ENCODE assay signal across 20 cellular contexts in the genomic region with DNA sequence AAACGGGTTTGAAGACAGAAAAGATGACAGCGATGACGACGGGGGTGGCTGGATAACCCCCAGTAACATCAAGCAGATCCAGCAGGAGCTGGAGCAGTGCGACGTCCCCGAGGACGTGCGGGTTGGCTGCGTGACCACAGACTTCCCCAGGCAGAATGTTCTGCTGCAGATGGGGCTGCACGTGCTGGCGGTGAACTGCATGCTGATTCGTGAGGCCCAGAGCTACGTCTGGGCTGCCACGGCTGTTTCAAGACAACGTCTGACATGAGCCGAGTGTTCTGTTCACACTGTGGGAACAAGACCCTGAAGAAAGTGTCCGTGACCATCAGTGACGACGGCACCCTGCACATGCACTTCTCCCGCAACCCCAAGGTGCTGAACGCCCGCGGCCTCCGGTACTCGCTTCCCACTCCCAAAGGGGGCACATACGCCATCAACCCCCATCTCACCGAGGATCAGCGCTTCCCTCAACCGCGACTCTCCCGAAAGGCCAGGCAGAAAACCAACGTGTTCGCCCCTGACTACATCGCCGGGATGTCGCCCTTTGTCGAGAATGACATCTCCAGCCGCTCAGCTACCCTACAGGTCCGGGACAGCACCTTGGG.
"Had no signal": no experiment of that assay in that cellular context is flagged by ENCODE, and none has a peak within 500 bp of the region (broad histone marks: within the 10 kb centered on the region; RNA-seq: fewer than 3 reads in every experiment).

No MANE protein-coding gene starts in this region.

- H3K36me3 ChIP-seq: esophagus muscularis mucosa, gastrocnemius medialis, left ventricle myocardium inferior, neural progenitor cell, stomach, thoracic aorta, transverse colon had no signal

- H3K27ac ChIP-seq: epithelial cell of prostate, esophagus muscularis mucosa, gastrocnemius medialis, neural progenitor cell, psoas muscle, thoracic aorta, transverse colon had no signal

- H3K4me3 ChIP-seq: esophagus muscularis mucosa, gastrocnemius medialis, left ventricle myocardium inferior, lung, neural progenitor cell, psoas muscle, skin epidermis, stomach, thoracic aorta, transverse colon had no signal

- H3K27me3 ChIP-seq: esophagus muscularis mucosa, gastrocnemius medialis, neural progenitor cell, stomach, transverse colon had no signal

- H3K9me3 ChIP-seq: esophagus muscularis mucosa, gastrocnemius medialis, left ventricle myocardium inferior, psoas muscle, stomach, thoracic aorta, transverse colon had no signal

- FAIRE-seq: colon, keratinocyte had no signal

- H3K4me2 ChIP-seq: neural progenitor cell had no signal

- DNase-seq: effector memory CD8-positive, alpha-beta T cell; gastrocnemius medialis; immature natural killer cell; mesenchymal stem cell; midbrain; retina; stimulated activated CD4-positive, alpha-beta T cell treated with anti-CD3 and anti-CD28 coated beads, Interleukin-12 subunit alpha, Interleukin-12 subunit beta, amount 100 ng/mL, for 4 hours; stimulated activated naive CD4-positive, alpha-beta T cell; stomach; transverse colon had no signal

- H3K4me1 ChIP-seq: gastrocnemius medialis, neural progenitor cell, psoas muscle, stomach, transverse colon had no signal

- H3K9ac ChIP-seq: neural progenitor cell had no signal
